In the genomic region with DNA sequence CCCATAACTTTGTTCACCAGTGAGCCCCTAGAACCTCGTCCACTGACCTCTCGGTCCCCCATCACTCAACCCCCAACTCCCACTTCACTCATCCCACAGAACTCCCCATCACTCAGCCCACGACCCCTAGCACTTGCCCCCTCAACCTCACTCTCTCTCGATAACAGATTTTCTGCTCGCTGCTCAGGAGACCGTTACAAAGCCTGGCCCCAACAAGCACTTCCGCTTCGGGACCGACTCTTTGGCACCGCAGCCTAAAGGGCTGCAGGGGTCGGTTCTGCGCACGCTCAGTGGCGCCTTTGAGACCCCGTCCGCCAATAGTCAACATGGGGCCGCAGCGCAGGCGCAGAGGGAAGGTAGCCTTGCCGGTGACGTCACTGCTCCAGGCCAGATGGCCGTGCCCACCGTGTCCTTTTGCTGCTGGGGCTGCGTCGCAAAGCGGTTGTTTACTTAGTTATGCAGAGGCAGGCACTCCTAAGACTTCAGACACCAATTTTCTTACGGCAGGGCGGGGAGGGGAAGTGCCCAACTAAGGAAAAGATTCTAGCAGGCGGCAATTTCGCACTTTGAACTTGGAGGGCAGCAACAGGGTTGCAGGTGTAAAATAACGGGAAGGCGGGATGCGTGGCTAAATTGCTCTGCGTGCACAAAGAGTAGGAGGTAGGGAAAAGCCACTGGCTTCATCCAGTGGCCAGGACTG, we compare ENCODE assay signal across 8 cellular contexts. TPM values are rescaled to one million over a fixed set of nuclear protein-coding genes. Genes with fewer than 3 reads are reported as not detected.
DNase-seq lines count a peak whose midpoint lies in the region; ATAC-seq and TF ChIP-seq lines count a peak whose summit lies in the region.

Gene ZNF182, minus strand, starts transcription at position 232 of the 700 bp plus-strand sequence. CDS start 1,380 bp downstream, outside the sequence.

- H3K4me1 ChIP-seq in left ventricle myocardium inferior, result peaks cover 24% of the 10 kb centered on the region
- H3K4me1 ChIP-seq in prostate gland (replicated peaks), result no peaks in the 10 kb centered on the region

- no peaks in the 10 kb centered on the region for H3K27me3 ChIP-seq in left ventricle myocardium inferior (ENCODE audit: low read depth)
- no peaks in the 10 kb centered on the region for H3K27me3 ChIP-seq in prostate gland (replicated peaks; ENCODE audit: insufficient read depth)

- WGBS in prostate gland, result 0% methylated on average over 16 of the region's 34 CpGs

- ATAC-seq in HG02870 (IDR thresholded peaks at IDR 0.05; ENCODE audit: unreplicated experiment), result peak; percentile 81

- H3K9me3 Mint-ChIP-seq in T-helper 1 cell treated with Interleukin-12 subunit alpha and Interleukin-12 subunit beta and Interleukin-4 antibody, amounts not matched to agents 30 μg/mL and 1 μg/mL, for 36 hours, result no peaks in the 10 kb centered on the region

- H3K4me3 ChIP-seq in left ventricle myocardium inferior (peak within 1 kb of the TSS; percentile 72), prostate gland (peak within 1 kb of the TSS; percentile 40 to 49)

- peak within 1 kb of the TSS; percentile 99 for H3K4me3 Mint-ChIP-seq in T-helper 1 cell treated with Interleukin-12 subunit alpha and Interleukin-12 subunit beta and Interleukin-4 antibody, amounts not matched to agents 30 μg/mL and 1 μg/mL, for 36 hours

- H3K36me3 Mint-ChIP-seq in T-helper 1 cell treated with Interleukin-12 subunit alpha and Interleukin-12 subunit beta and Interleukin-4 antibody, amounts not matched to agents 30 μg/mL and 1 μg/mL, for 36 hours (ENCODE audit: low read depth), result peaks cover 19% of the 10 kb centered on the region

- H3K27ac ChIP-seq in angular gyrus (ENCODE audit: low read depth, low read length), result peak within 1 kb of the TSS; percentile 70
- H3K27ac ChIP-seq in left ventricle myocardium inferior (replicated peaks), result peak within 1 kb of the TSS; percentile 83
- H3K27ac ChIP-seq in prostate gland, result peak within 1 kb of the TSS; percentile 53 to 69

- intact Hi-C loops in left ventricle myocardium inferior (cut with micrococcal nuclease), result no loop called here
- intact Hi-C loops in prostate gland (cut with DNase I), result no loop called here

- TF ChIP-seq CTCF in left ventricle myocardium inferior (IDR thresholded peaks at IDR 0.05; ENCODE audit: borderline replicate concordance), result no peak
- TF ChIP-seq CTCF in prostate gland (IDR thresholded peaks at IDR 0.05), result no peak

- H3K9me3 ChIP-seq in left ventricle myocardium inferior (replicated peaks), result no peaks in the 10 kb centered on the region
- no peaks in the 10 kb centered on the region for H3K9me3 ChIP-seq in prostate gland

- no peaks in the 10 kb centered on the region for H3K27me3 Mint-ChIP-seq in T-helper 1 cell treated with Interleukin-12 subunit alpha and Interleukin-12 subunit beta and Interleukin-4 antibody, amounts not matched to agents 30 μg/mL and 1 μg/mL, for 36 hours (ENCODE audit: low read depth)

- DNase-seq in NCI-H1694 treated with DMSO at 0.1 percent for 48 hours (lab: John Stamatoyannopoulos, UW), result peak; percentile 88
- DNase-seq in left ventricle myocardium inferior, result peak; percentile 94
- peak; percentile 71 for DNase-seq in prostate gland (ENCODE audit: low spot score)
- peak; percentile 91 for DNase-seq in ureter (ENCODE audit: low spot score)

- no peaks in the 10 kb centered on the region for H3K36me3 ChIP-seq in left ventricle myocardium inferior
- no peaks in the 10 kb centered on the region for H3K36me3 ChIP-seq in prostate gland

- peak; percentile 70 for TF ChIP-seq POLR2A in GM15510 (IDR thresholded peaks at IDR 0.05; ENCODE audit: borderline replicate concordance, extremely low read depth, insufficient read length)
- peak; percentile 29 for TF ChIP-seq POLR2A in prostate gland (IDR thresholded peaks at IDR 0.05)

- peaks cover 19% of the 10 kb centered on the region for H3K4me1 Mint-ChIP-seq in T-helper 1 cell treated with Interleukin-12 subunit alpha and Interleukin-12 subunit beta and Interleukin-4 antibody, amounts not matched to agents 30 μg/mL and 1 μg/mL, for 36 hours (ENCODE audit: low read depth)

- H3K27ac Mint-ChIP-seq in T-helper 1 cell treated with Interleukin-12 subunit alpha and Interleukin-12 subunit beta and Interleukin-4 antibody, amounts not matched to agents 30 μg/mL and 1 μg/mL, for 36 hours, result peak within 1 kb of the TSS; percentile 99

RNA-seq across cellular contexts. Expression of gene ZNF182, which starts in this region (rescaled TPM):
- total RNA-seq in left ventricle myocardium inferior, result 3.2 TPM
- total RNA-seq in prostate gland, result 1 to 10 TPM; 5.6 to 6.5 TPM
- total RNA-seq in ureter, result 7.0 TPM

Comparison
In these comparisons a context has a peak if more than half of its experiments do, and no peak if none do; other contexts are left out.
1. Peak in every context shown above with its lines: DNase-seq, ATAC-seq, H3K4me3 ChIP-seq and H3K27ac ChIP-seq.